1 cellular context compared by ENCODE assay signal in genomic region chr10:12631787-12632562, GRCh38.
TF ChIP-seq lines count a peak whose summit lies in the region.

No MANE protein-coding gene starts in this region.

TF ChIP-seq in HepG2, 621 proteins besides CTCF, POLR2A, EP300 and RAD21 (continued from another document and continues in another):
- TF ChIP-seq ZNF780A (CRISPR knock-in tag; IDR thresholded peaks at IDR 0.05) (no peak), ZNF333 (CRISPR knock-in tag; IDR thresholded peaks at IDR 0.05; ENCODE audit: borderline replicate concordance) (no peak), SIN3B (IDR thresholded peaks at IDR 0.05; ENCODE audit: low read length) (no peak), ZNF354B (CRISPR knock-in tag; IDR thresholded peaks at IDR 0.05) (no peak), DNMT3B (CRISPR knock-in tag; conservative IDR thresholded peaks at IDR 0.05) (no peak), ZNF207 (IDR thresholded peaks at IDR 0.05; ENCODE audit: borderline replicate concordance) (no peak), MEIS1 (CRISPR knock-in tag; IDR thresholded peaks at IDR 0.05; ENCODE audit: borderline replicate concordance) (no peak), MAFF (IDR thresholded peaks at IDR 0.05; ENCODE audit: low read depth, low read length) (no peak), BCL6 (CRISPR knock-in tag; IDR thresholded peaks at IDR 0.05) (0 out of 2 replicates have a peak, but pooled peaks have one; percentile 6), HNF4G (IDR thresholded peaks at IDR 0.05; ENCODE audit: borderline replicate concordance, low read depth, low read length) (peak; percentile 36; the same call in 1 of the 2 replicates), HNF4G (CRISPR knock-in tag; IDR thresholded peaks at IDR 0.05; ENCODE audit: borderline replicate concordance, low read depth) (no peak; the same call in 1 of the 2 replicates), KDM6A (CRISPR knock-in tag; IDR thresholded peaks at IDR 0.05; ENCODE audit: low read depth) (no peak), ZNF407 (CRISPR knock-in tag; IDR thresholded peaks at IDR 0.05; ENCODE audit: not compliant biosample characterization) (no peak), FOXK1 (CRISPR knock-in tag; IDR thresholded peaks at IDR 0.05; ENCODE audit: borderline replicate concordance, low read depth) (peak; percentile 22; the same call in 1 of the 2 replicates), HOXA5 (CRISPR knock-in tag; IDR thresholded peaks at IDR 0.05) (no peak), ZNF317 (CRISPR knock-in tag; IDR thresholded peaks at IDR 0.05) (no peak), NCOA5 (CRISPR knock-in tag; IDR thresholded peaks at IDR 0.05) (no peak), ZNF777 (CRISPR knock-in tag; IDR thresholded peaks at IDR 0.05) (no peak), ZNF441 (CRISPR knock-in tag; IDR thresholded peaks at IDR 0.05; ENCODE audit: borderline replicate concordance) (no peak), ZNF598 (CRISPR knock-in tag; IDR thresholded peaks at IDR 0.05; ENCODE audit: borderline replicate concordance) (no peak), ZNF710 (CRISPR knock-in tag; IDR thresholded peaks at IDR 0.05; ENCODE audit: borderline replicate concordance) (0 out of 2 replicates have a peak, but pooled peaks have one; percentile 47), XBP1 (CRISPR knock-in tag; IDR thresholded peaks at IDR 0.05) (no peak), ZSCAN12 (CRISPR knock-in tag; IDR thresholded peaks at IDR 0.05) (no peak), PBX2 (CRISPR knock-in tag; IDR thresholded peaks at IDR 0.05) (no peak), ZNF589 (CRISPR knock-in tag; conservative IDR thresholded peaks at IDR 0.05) (0 out of 2 replicates have a peak, but pooled peaks have one; percentile 23), PRPF4 (IDR thresholded peaks at IDR 0.05; ENCODE audit: low read depth, low read length, poor library complexity, severe bottlenecking) (no peak), CREBL2 (CRISPR knock-in tag; IDR thresholded peaks at IDR 0.05; ENCODE audit: borderline replicate concordance) (no peak), NONO (IDR thresholded peaks at IDR 0.05) (no peak), NONO (CRISPR knock-in tag; conservative IDR thresholded peaks at IDR 0.05) (peak; percentile 66), USF2 (IDR thresholded peaks at IDR 0.05; ENCODE audit: low read depth, low read length) (no peak), USF2 (CRISPR knock-in tag; IDR thresholded peaks at IDR 0.05; ENCODE audit: borderline replicate concordance) (no peak), ATF4 (CRISPR knock-in tag; IDR thresholded peaks at IDR 0.05) (0 out of 4 replicates have a peak, but pooled peaks of 1 of the 2 experiments have one; percentile 17), SKIL (CRISPR knock-in tag; IDR thresholded peaks at IDR 0.05; ENCODE audit: borderline replicate concordance) (no peak), ZNF574 (CRISPR knock-in tag; IDR thresholded peaks at IDR 0.05) (no peak), BCLAF1 (IDR thresholded peaks at IDR 0.05) (no peak)
